ENCODE assay signal across 8 cellular contexts in genomic region chr10:79223346-79224048, GRCh38.
DNase-seq lines count a peak whose midpoint lies in the region; ATAC-seq, FAIRE-seq and TF ChIP-seq lines count a peak whose summit lies in the region.
"Had no signal": no experiment of that assay in that cellular context is flagged by ENCODE, and none has a peak within 500 bp of the region (broad histone marks: within the 10 kb centered on the region; RNA-seq: fewer than 3 reads in every experiment).

No MANE protein-coding gene starts in this region.

- intact Hi-C loops in left cardiac atrium (cut with DNase I), result loop anchor here in 1 of 2 donors (10.0 kb wide), 1 partner anchor 51 kb away; no protein-coding TSS in a partner anchor

- no peak for FAIRE-seq in HTR-8/SVneo (lab: Jason Lieb, UNC)

- no peaks in the 10 kb centered on the region for H3K9me3 Mint-ChIP-seq in neural crest cell

- ATAC-seq in left cardiac atrium, result peak; percentile 48 to 74
- no peak for ATAC-seq in GM18867 (IDR thresholded peaks at IDR 0.05; ENCODE audit: unreplicated experiment)

- peaks cover 3% of the 10 kb centered on the region for H3K27me3 Mint-ChIP-seq in neural crest cell (ENCODE audit: low read depth)

- no peak overlapping the region for H3K4me3 ChIP-seq in astrocyte of the spinal cord (ENCODE audit: low read depth, low read length)

- peak overlapping the region; percentile 90 for H3K27ac Mint-ChIP-seq in neural crest cell (ENCODE audit: unreplicated experiment)

- peak overlapping the region; percentile 39 for H3K4me3 Mint-ChIP-seq in neural crest cell

- in situ Hi-C loops in astrocyte of the spinal cord (cut with HindIII; ENCODE audit: low sequenced_read_pairs), result no loop called here

- DNase-seq in astrocyte of the spinal cord (ENCODE audit: low read depth, low spot score), result peak; percentile 69
- DNase-seq in left cardiac atrium, result peak; percentile 84
- no peak for DNase-seq in neural crest cell (ENCODE audit: low read depth, low spot score)
- peak; percentile 77 for DNase-seq in ureter (ENCODE audit: low spot score)
- DNase-seq in activated T-cell treated with anti-CD3 and anti-CD28 coated beads for 4 hours, result no peak
- DNase-seq in HTR-8/SVneo (ENCODE audit: insufficient read length, low spot score), result no peak
- DNase-seq: WERI-Rb-1 had no signal

- H3K4me1 Mint-ChIP-seq in neural crest cell, result peaks cover 60% of the 10 kb centered on the region

- TF ChIP-seq CTCF in astrocyte of the spinal cord (IDR thresholded peaks at IDR 0.05; ENCODE audit: low read depth, low read length) (no peak), neural crest cell (conservative IDR thresholded peaks at IDR 0.05) (no peak)

- H3K36me3 Mint-ChIP-seq in neural crest cell (ENCODE audit: low read depth), result peaks cover 12% of the 10 kb centered on the region

Comparison
In these comparisons a context has a peak if more than half of its experiments do, and no peak if none do; other contexts are left out.
1. DNase-seq: peak in astrocyte of the spinal cord (single experiment), left cardiac atrium (single experiment) and ureter (single experiment); none in neural crest cell (single experiment), activated T-cell treated with anti-CD3 and anti-CD28 coated beads for 4 hours (single experiment) and HTR-8/SVneo (single experiment).